ENCODE assay signal across 13 cellular contexts in genomic region chr13:98517576-98518310, GRCh38. TPM values are rescaled to one million over a fixed set of nuclear protein-coding genes. Genes with fewer than 3 reads are reported as not detected.
DNase-seq lines count a peak whose midpoint lies in the region; ATAC-seq and TF ChIP-seq lines count a peak whose summit lies in the region.
"Had no signal": no experiment of that assay in that cellular context is flagged by ENCODE, and none has a peak within 500 bp of the region (broad histone marks: within the 10 kb centered on the region; RNA-seq: fewer than 3 reads in every experiment).

No MANE protein-coding gene starts in this region.

- no peak overlapping the region for H2BK12ac ChIP-seq in H9 (ENCODE audit: insufficient read length, low read depth, low read length)

- no peak overlapping the region for H3K4me3 ChIP-seq in HAP-1
- H3K4me3 ChIP-seq: esophagus squamous epithelium had no signal

- H3K36me3 Mint-ChIP-seq in H9 (ENCODE audit: insufficient read depth in 1 of 3, low read depth in 3 of 3), result peaks cover 11 to 24% (median 15%) of the 10 kb centered on the region in 3 experiments; a peak in 6 of 7 replicates
- no peaks in the 10 kb centered on the region for H3K36me3 Mint-ChIP-seq in natural killer cell
- H3K36me3 Mint-ChIP-seq in nephron progenitor cell (ENCODE audit: low read depth), result peaks cover 37% of the 10 kb centered on the region

- no peaks in the 10 kb centered on the region for H3K27me3 Mint-ChIP-seq in H9 (ENCODE audit: low read depth)
- H3K27me3 Mint-ChIP-seq in natural killer cell (ENCODE audit: low read depth in 2 of 2), result no peaks in the 10 kb centered on the region
- no peaks in the 10 kb centered on the region for H3K27me3 Mint-ChIP-seq in nephron progenitor cell (ENCODE audit: low read depth, poor library complexity)

- intact Hi-C loops in natural killer cell (cut with micrococcal nuclease), result no loop called here

- H2BK120ac ChIP-seq in H9 (ENCODE audit: low read depth, low read length, poor library complexity, severe bottlenecking), result no peak overlapping the region

- H3K4me3 Mint-ChIP-seq in H9 (no peak overlapping the region), natural killer cell (no peak overlapping the region), nephron progenitor cell (no peak overlapping the region)

- no peak for TF ChIP-seq CTCF in H9 (conservative IDR thresholded peaks at IDR 0.05)
- TF ChIP-seq CTCF in natural killer cell (IDR thresholded peaks at IDR 0.05), result no peak
- TF ChIP-seq CTCF in nephron progenitor cell (IDR thresholded peaks at IDR 0.05), result no peak

- H4K5ac ChIP-seq in H9 (ENCODE audit: insufficient read length, low read depth, low read length), result no peak overlapping the region

- H3K4me1 ChIP-seq in H9 (ENCODE audit: insufficient read depth, low read length) (peaks cover 6% of the 10 kb centered on the region; the same call in 1 of the 2 replicates), HAP-1 (peaks cover 24% of the 10 kb centered on the region)

- no peak overlapping the region for H3K56ac ChIP-seq in H9 (ENCODE audit: insufficient read length, low read depth, low read length)

- H3K27me3 ChIP-seq in H9 (ENCODE audit: insufficient read depth, low read length) (no peaks in the 10 kb centered on the region), HAP-1 (ENCODE audit: low read depth) (no peaks in the 10 kb centered on the region)
- H3K27me3 ChIP-seq: esophagus squamous epithelium had no signal

- H3K23ac ChIP-seq in H9 (ENCODE audit: insufficient read length, low read depth, low read length), result no peak overlapping the region

- in situ Hi-C loops in HAP-1 (cut with MboI; ENCODE audit: low sequenced_read_pairs), result no loop called here

- H4K8ac ChIP-seq in H9 (replicated peaks; ENCODE audit: insufficient read length, low read depth, low read length), result no peak overlapping the region

- H3K27ac ChIP-seq in H9 (ENCODE audit: insufficient read length, low read depth, low read length), result no peak overlapping the region
- H3K27ac ChIP-seq: HL-60 had no signal

- H3K9me3 ChIP-seq in H9 (ENCODE audit: control insufficient read depth, low read depth, low read length) (no peaks in the 10 kb centered on the region), HAP-1 (no peaks in the 10 kb centered on the region)
- H3K9me3 ChIP-seq: esophagus squamous epithelium had no signal

- H2BK20ac ChIP-seq in H9 (ENCODE audit: low read depth, low read length, poor library complexity, severe bottlenecking), result no peak overlapping the region

- H3K14ac ChIP-seq in H9 (ENCODE audit: insufficient read depth, low read length), result no peak overlapping the region

- no CpG with 5 or more reads among the region's 6 CpGs for WGBS in H9 (ENCODE audit: extremely low coverage, insufficient read length, low lambda C conversion rate)

- H2AK5ac ChIP-seq in H9 (ENCODE audit: insufficient read length, low read length), result no peak overlapping the region

- no peak overlapping the region for H3K4me2 ChIP-seq in H9 (ENCODE audit: insufficient read depth, insufficient read length, low read length)

- H3K23me2 ChIP-seq in H9 (ENCODE audit: insufficient read length, low read depth, low read length, poor library complexity, severe bottlenecking), result no peaks in the 10 kb centered on the region

- H3K4me1 Mint-ChIP-seq in H9, result peaks cover 40 to 50% of the 10 kb centered on the region in 2 experiments
- H3K4me1 Mint-ChIP-seq in natural killer cell, result peaks cover 48 to 73% of the 10 kb centered on the region in 2 donors
- peaks cover 63% of the 10 kb centered on the region for H3K4me1 Mint-ChIP-seq in nephron progenitor cell

- DNase-seq in H9, result no peak
- peak; percentile 45 for DNase-seq in T-helper 9 cell
- no peak for DNase-seq in natural killer cell
- DNase-seq in nephron progenitor cell, result no peak
- DNase-seq in NCI-H345 (lab: John Stamatoyannopoulos, UW), result no peak
- DNase-seq in H4 (ENCODE audit: low spot score), result no peak
- DNase-seq in HAP-1 (ENCODE audit: low spot score in 2 of 2), result no peak
- DNase-seq: DND-41, esophagus squamous epithelium, NCI-H1930, SHP77 treated with DMSO at 0.1 percent for 48 hours had no signal

- no peak overlapping the region for H3K18ac ChIP-seq in H9 (ENCODE audit: insufficient read length, low read depth, low read length)

- ATAC-seq in GM18517 (IDR thresholded peaks at IDR 0.05; ENCODE audit: unreplicated experiment), result peak; percentile 42
- peak; percentile 73 to 76 (median 73) for ATAC-seq in natural killer cell

- H4K91ac ChIP-seq in H9 (ENCODE audit: insufficient read length, low read depth, low read length), result no peak overlapping the region

- H3K79me2 ChIP-seq in H9 (ENCODE audit: insufficient read depth, low read length), result peaks cover 23% of the 10 kb centered on the region; the same call in 1 of the 2 replicates

- H3T11ph ChIP-seq in H9 (ENCODE audit: low read length), result no peak overlapping the region

- no peak overlapping the region for H2AFZ ChIP-seq in H9 (ENCODE audit: low read length)

- H3K36me3 ChIP-seq in HAP-1 (replicated peaks), result peaks cover 8% of the 10 kb centered on the region; the same call in 1 of the 2 replicates

- no peak overlapping the region for H2BK5ac ChIP-seq in H9 (ENCODE audit: insufficient read length, low read length)

- no peak overlapping the region for H3K9ac ChIP-seq in H9 (ENCODE audit: extremely low read depth, insufficient read length, low read length)

- peaks cover 19% of the 10 kb centered on the region for H3K79me1 ChIP-seq in H9 (ENCODE audit: insufficient read depth, low read depth, low read length, poor library complexity, severe bottlenecking)

- H3K9me3 Mint-ChIP-seq in H9 (no peaks in the 10 kb centered on the region), natural killer cell (no peaks in the 10 kb centered on the region), nephron progenitor cell (no peaks in the 10 kb centered on the region)

- no peaks in the 10 kb centered on the region for H4K20me1 ChIP-seq in H9 (ENCODE audit: control insufficient read depth, insufficient read depth, insufficient read length)

- H3K4ac ChIP-seq in H9 (ENCODE audit: low read depth, low read length), result no peak overlapping the region

- H2BK15ac ChIP-seq in H9 (ENCODE audit: low read depth, low read length), result no peak overlapping the region

- H3K27ac Mint-ChIP-seq in H9 (peak overlapping the region in 2 of 3 experiments; percentile 18 to 53; a peak in 2 of 7 replicates), natural killer cell (peak overlapping the region; percentile 22 to 46), nephron progenitor cell (no peak overlapping the region)

RNA-seq across cellular contexts. Expression of gene STK24, which starts 59.2 kb away (rescaled TPM):
- total RNA-seq in H9 (2021), result 131 and 134 TPM in 2 replicates
- total RNA-seq in natural killer cell, result 10 to 100 TPM; 64.5 to 78.4 (median 70.4) TPM
- 57.3 and 73.4 TPM in 2 replicates for total RNA-seq in H4 (2014; rRNA removed; shearing (Covaris generic))
